Comparison of ENCODE assay signal across 9 cellular contexts in the genomic region with DNA sequence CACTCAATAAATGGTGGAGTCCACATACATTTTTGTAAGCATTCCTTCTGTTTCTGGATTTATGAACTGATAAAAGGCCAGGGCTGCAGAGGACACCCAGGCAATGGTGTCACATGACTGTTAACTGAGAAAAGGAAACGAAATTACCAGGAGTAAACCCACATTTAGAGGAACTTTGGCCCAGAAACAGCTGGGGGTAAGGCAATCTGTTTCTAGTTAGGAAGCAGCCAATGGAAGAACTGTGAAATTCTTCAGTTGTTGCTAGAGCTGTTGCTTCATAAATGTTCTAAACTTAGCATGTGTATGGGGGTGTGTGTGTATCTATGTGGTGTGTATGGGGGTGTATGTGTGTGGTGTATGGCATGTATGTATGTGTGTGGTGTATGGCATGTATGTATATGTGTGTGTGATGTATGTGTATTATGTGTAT. TPM values are rescaled to one million over a fixed set of nuclear protein-coding genes. Genes with fewer than 3 reads are reported as not detected.
A peak's percentile ranks its signal among the peaks of the same experiment; 100 is the strongest.
DNase-seq lines count a peak whose midpoint lies in the region; ATAC-seq and TF ChIP-seq lines count a peak whose summit lies in the region.
"Had no signal": no experiment of that assay in that cellular context is flagged by ENCODE, and none has a peak within 500 bp of the region (broad histone marks: within the 10 kb centered on the region; RNA-seq: fewer than 3 reads in every experiment).

No MANE protein-coding gene starts in this region.

- peak overlapping the region; percentile 37 for H3K4me3 Mint-ChIP-seq in activated CD4-positive, alpha-beta T cell treated with anti-CD3 and anti-CD28 coated beads, Interleukin-2, amount 10 ng/mL, durations not matched to agents 7 days and 5 days

- no peak for TF ChIP-seq EP300 in transverse colon (IDR thresholded peaks at IDR 0.05; ENCODE audit: low read depth)

- peak overlapping the region; percentile 85 to 95 (median 88) for H3K27ac ChIP-seq in transverse colon

- POLR2A ChIA-PET in activated CD4-positive, alpha-beta T cell treated with anti-CD3 and anti-CD28 coated beads, Interleukin-2, amount 10 ng/mL, durations not matched to agents 7 days and 5 days (lab: Charles Lee), result interaction anchor here (0.7 to 1.2 kb wide), 2 partner anchors 8 to 12 kb away, joined by 3 read pairs; a partner anchor contains a TSS

- WGBS in transverse colon (ENCODE audit: low coverage in 1 of 2), 2 donors, result 0 to 30% methylated on average over 1 of the region's 1 CpG

- peaks cover 6% of the 10 kb centered on the region for H3K9me3 Mint-ChIP-seq in activated CD4-positive, alpha-beta T cell treated with anti-CD3 and anti-CD28 coated beads, Interleukin-2, amount 10 ng/mL, durations not matched to agents 7 days and 5 days
- peaks cover 0 to 19% of the 10 kb centered on the region in 2 donors for H3K9me3 Mint-ChIP-seq in activated naive CD4-positive, alpha-beta T cell treated with anti-CD3 and anti-CD28 coated beads, Interleukin-2, amount 50 U/mL, for 72 hours

- intact Hi-C loops in transverse colon (cut with DNase I; ENCODE audit: low total_unique reads), result no loop called here

- peaks cover 88% of the 10 kb centered on the region for H3K4me1 Mint-ChIP-seq in activated CD4-positive, alpha-beta T cell treated with anti-CD3 and anti-CD28 coated beads, Interleukin-2, amount 10 ng/mL, durations not matched to agents 7 days and 5 days

- ATAC-seq in activated naive CD4-positive, alpha-beta T cell treated with anti-CD3 and anti-CD28 coated beads, Interleukin-2, amount 50 U/mL, for 72 hours, result no peak
- peak; percentile 24 for ATAC-seq in left lobe of liver

- in situ Hi-C loops in transverse colon (cut with MboI; ENCODE audit: low pct_ligation_motif_present in 1 of 4, low pct_unique_long_range_greater_than_20kb in 1 of 4, low sequenced_read_pairs in 3 of 4), result no loop called here

- TF ChIP-seq POLR2A in transverse colon (IDR thresholded peaks at IDR 0.05), result no peak

- H3K4me3 ChIP-seq in transverse colon, result no peak overlapping the region

- H3K36me3 ChIP-seq in transverse colon, result no peaks in the 10 kb centered on the region

- CTCF ChIA-PET in activated CD4-positive, alpha-beta T cell treated with anti-CD3 and anti-CD28 coated beads, Interleukin-2, amount 10 ng/mL, durations not matched to agents 7 days and 5 days (lab: Charles Lee), result interaction anchor here (1.1 to 2.6 kb wide), 6 partner anchors 8 to 188 kb away, joined by 3 to 14 read pairs (median 6); a partner anchor contains a TSS

- H3K27me3 ChIP-seq in transverse colon, result no peaks in the 10 kb centered on the region

- peaks cover 47 to 80% (median 59%) of the 10 kb centered on the region in 4 donors for H3K4me1 ChIP-seq in transverse colon

- H3K36me3 Mint-ChIP-seq in activated CD4-positive, alpha-beta T cell treated with anti-CD3 and anti-CD28 coated beads, Interleukin-2, amount 10 ng/mL, durations not matched to agents 7 days and 5 days (ENCODE audit: low read depth), result peaks cover 16% of the 10 kb centered on the region
- H3K36me3 Mint-ChIP-seq in activated naive CD4-positive, alpha-beta T cell treated with anti-CD3 and anti-CD28 coated beads, Interleukin-2, amount 50 U/mL, for 72 hours, result peaks cover 22 to 34% of the 10 kb centered on the region in 2 donors

- no peak for TF ChIP-seq CTCF in transverse colon (IDR thresholded peaks at IDR 0.05)

- no peak for DNase-seq in activated CD4-positive, alpha-beta T cell treated with anti-CD3 and anti-CD28 coated beads, Interleukin-2, amount 10 ng/mL, durations not matched to agents 7 days and 5 days
- DNase-seq in activated CD4-positive, alpha-beta T cell treated with anti-CD3 and anti-CD28 coated beads for 48 hours, result no peak
- DNase-seq in activated naive CD4-positive, alpha-beta T cell treated with anti-CD3 and anti-CD28 coated beads, Interleukin-2, amount 50 U/mL, for 72 hours (ENCODE audit: low spot score in 2 of 2), result no peak
- DNase-seq in left lobe of liver (ENCODE audit: low spot score) (no peak), transverse colon (no peak), GOT3 (lab: John Stamatoyannopoulos, UW) (no peak), NCI-H2081 treated with DMSO at 0.1 percent for 48 hours (lab: John Stamatoyannopoulos, UW) (no peak)
- no peak for DNase-seq in stimulated activated CD4-positive, alpha-beta T cell treated with anti-CD3 and anti-CD28 coated beads, Interleukin-4, amount 100 ng/mL, for 4 hours
- DNase-seq: NCI-H146 had no signal

- H3K9me3 ChIP-seq in transverse colon, result no peaks in the 10 kb centered on the region

- peak overlapping the region; percentile 95 for H3K27ac Mint-ChIP-seq in activated CD4-positive, alpha-beta T cell treated with anti-CD3 and anti-CD28 coated beads, Interleukin-2, amount 10 ng/mL, durations not matched to agents 7 days and 5 days
- H3K27ac Mint-ChIP-seq in activated naive CD4-positive, alpha-beta T cell treated with anti-CD3 and anti-CD28 coated beads, Interleukin-2, amount 50 U/mL, for 72 hours, result peak overlapping the region; percentile 2 to 98

- H3K27me3 Mint-ChIP-seq in activated CD4-positive, alpha-beta T cell treated with anti-CD3 and anti-CD28 coated beads, Interleukin-2, amount 10 ng/mL, durations not matched to agents 7 days and 5 days, result no peaks in the 10 kb centered on the region

RNA-seq across cellular contexts. Expression of a gene that starts 11.8 kb away (rescaled TPM):
- total RNA-seq in activated CD4-positive, alpha-beta T cell treated with anti-CD3 and anti-CD28 coated beads, Interleukin-2, amount 10 ng/mL, durations not matched to agents 7 days and 5 days, result 10 to 100 TPM; 63.8 to 81.0 TPM
- total RNA-seq in activated naive CD4-positive, alpha-beta T cell treated with anti-CD3 and anti-CD28 coated beads, Interleukin-2, amount 50 U/mL, for 72 hours, result 100 to 1,000 TPM in 1 of 2 donors, 10 to 100 TPM in 1; 94.9 to 159 TPM
- total RNA-seq in left lobe of liver (30.3 TPM), transverse colon (100 to 1,000 TPM in 3 of 4 donors, 10 to 100 TPM in 1; 98.3 to 724 (median 511) TPM)

RNA-seq across cellular contexts. Expression of a gene that starts 59.0 kb away (rescaled TPM):
- 10 to 100 TPM; 19.1 to 24.2 TPM for total RNA-seq in activated CD4-positive, alpha-beta T cell treated with anti-CD3 and anti-CD28 coated beads, Interleukin-2, amount 10 ng/mL, durations not matched to agents 7 days and 5 days
- 10 to 100 TPM; 32.1 to 51.8 TPM for total RNA-seq in activated naive CD4-positive, alpha-beta T cell treated with anti-CD3 and anti-CD28 coated beads, Interleukin-2, amount 50 U/mL, for 72 hours
- total RNA-seq in left lobe of liver, result 11.1 TPM
- 10 to 100 TPM in 3 of 4 donors, 1 to 10 TPM in 1; 9.6 to 44.9 (median 18.1) TPM for total RNA-seq in transverse colon

RNA-seq across cellular contexts. Expression of a gene that starts 59.4 kb away (rescaled TPM):
- 10 to 100 TPM; 43.0 to 47.8 TPM for total RNA-seq in activated CD4-positive, alpha-beta T cell treated with anti-CD3 and anti-CD28 coated beads, Interleukin-2, amount 10 ng/mL, durations not matched to agents 7 days and 5 days
- 10 to 100 TPM; 33.7 to 35.9 TPM for total RNA-seq in activated naive CD4-positive, alpha-beta T cell treated with anti-CD3 and anti-CD28 coated beads, Interleukin-2, amount 50 U/mL, for 72 hours
- total RNA-seq in left lobe of liver (20.3 TPM), transverse colon (100 to 1,000 TPM in 1 of 4 donors, 10 to 100 TPM in 3; 57.3 to 125 (median 73.4) TPM)
